Comparison of ENCODE assay signal across 11 cellular contexts in genomic region chrX:149937328-149937727, GRCh38. TPM values are rescaled to one million over a fixed set of nuclear protein-coding genes. Genes with fewer than 3 reads are reported as not detected.
A peak's percentile ranks its signal among the peaks of the same experiment; 100 is the strongest.
DNase-seq lines count a peak whose midpoint lies in the region; ATAC-seq and TF ChIP-seq lines count a peak whose summit lies in the region.
"Not testable (repeated sequence)": the region's sequence is repeated elsewhere in the genome, so short reads cannot be mapped to it uniquely, and the experiment has no call there.
"Had no signal": no experiment of that assay in that cellular context is flagged by ENCODE, and none has a peak within 500 bp of the region (broad histone marks: within the 10 kb centered on the region; RNA-seq: fewer than 3 reads in every experiment).

No MANE protein-coding gene starts in this region.

- H3K4me3 Mint-ChIP-seq in GM23338 = peak overlapping the region; percentile 86
- peak overlapping the region; percentile 88 for H3K4me3 Mint-ChIP-seq in activated T-cell treated with anti-CD3 and anti-CD28 coated beads, Interleukin-2, amount 50 U/mL, for 4 hours

- H3K27me3 ChIP-seq in A673 (replicated peaks; ENCODE audit: insufficient read depth, low read depth, low read length, poor library complexity); GM23338 (ENCODE audit: insufficient read depth); cardiac muscle cell; mucosa of rectum (ENCODE audit: control insufficient read depth in 2 of 2, insufficient read depth in 2 of 2, low read length in 2 of 2); gastrocnemius medialis: not testable (repeated sequence)

- CTCF ChIA-PET in A673 (lab: Charles Lee); OCI-LY7 (lab: Charles Lee; ENCODE audit: unreplicated experiment): not testable (repeated sequence)

- not testable (repeated sequence) for H3K9me3 Mint-ChIP-seq in GM23338; activated T-cell treated with anti-CD3 and anti-CD28 coated beads, Interleukin-2, amount 50 U/mL, for 4 hours

- H3K9me2 ChIP-seq in GM23338 (ENCODE audit: insufficient read depth); OCI-LY7 (ENCODE audit: insufficient read depth, low read length): not testable (repeated sequence)

- H3K4me3 ChIP-seq in A673 (ENCODE audit: low read depth, low read length, poor library complexity, severe bottlenecking) (peak overlapping the region; percentile 67), GM23338 (peak overlapping the region; percentile 68), OCI-LY7 (ENCODE audit: low read depth, low read length, poor library complexity, severe bottlenecking) (peak overlapping the region; percentile 96), choroid plexus epithelial cell (ENCODE audit: low read depth, low read length) (peak overlapping the region; percentile 79), cardiac muscle cell (peak overlapping the region; percentile 62), mucosa of rectum (ENCODE audit: low read length in 2 of 2) (peak overlapping the region; percentile 80), gastrocnemius medialis (peak overlapping the region; percentile 69 to 84 (median 74))

- H3K36me3 Mint-ChIP-seq in GM23338 (ENCODE audit: low read depth); activated T-cell treated with anti-CD3 and anti-CD28 coated beads, Interleukin-2, amount 50 U/mL, for 4 hours (ENCODE audit: insufficient read depth): not testable (repeated sequence)

- TF ChIP-seq CTCF in A673 (conservative IDR thresholded peaks at IDR 0.05; ENCODE audit: low read depth, low read length); GM23338 (conservative IDR thresholded peaks at IDR 0.05; ENCODE audit: low read depth in 2 of 2); OCI-LY7 (conservative IDR thresholded peaks at IDR 0.05; ENCODE audit: low read length); choroid plexus epithelial cell (conservative IDR thresholded peaks at IDR 0.05; ENCODE audit: low read depth, low read length); cardiac muscle cell (IDR thresholded peaks at IDR 0.05; ENCODE audit: low read depth, low read length); gastrocnemius medialis (IDR thresholded peaks at IDR 0.05 in 4 of 5, conservative IDR thresholded peaks at IDR 0.05 in 1 of 5): not testable (repeated sequence)

- not testable (repeated sequence) for H3K9me3 ChIP-seq in A673 (ENCODE audit: low read depth, low read length, poor library complexity, severe bottlenecking); OCI-LY7 (ENCODE audit: low read length); cardiac muscle cell (ENCODE audit: low read depth); mucosa of rectum (ENCODE audit: control insufficient read depth in 2 of 2, low read length in 2 of 2); gastrocnemius medialis

- peak overlapping the region; percentile 78 for H3K4me2 ChIP-seq in GM23338
- H3K4me2 ChIP-seq in OCI-LY7 (ENCODE audit: low read length) = peak overlapping the region; percentile 80

- DNase-seq in A673 (ENCODE audit: low spot score); GM23338 (ENCODE audit: low spot score); OCI-LY7 (ENCODE audit: low spot score); activated T-cell treated with anti-CD3 and anti-CD28 coated beads, Interleukin-2, amount 50 U/mL, for 4 hours; choroid plexus epithelial cell (ENCODE audit: low read depth); cardiac muscle cell (ENCODE audit: low read depth in 1 of 2, low spot score in 1 of 2); gastrocnemius medialis: not testable (repeated sequence)

- H3K79me2 ChIP-seq in GM23338 (replicated peaks; ENCODE audit: insufficient read depth) = not testable (repeated sequence)
- H3K79me2 ChIP-seq in OCI-LY7 (ENCODE audit: insufficient read depth, low read depth, low read length) = peaks cover 11% of the 10 kb centered on the region

- not testable (repeated sequence) for H3K4me1 Mint-ChIP-seq in GM23338; activated T-cell treated with anti-CD3 and anti-CD28 coated beads, Interleukin-2, amount 50 U/mL, for 4 hours (ENCODE audit: low read depth)

- H4K20me1 ChIP-seq in GM23338 (replicated peaks; ENCODE audit: insufficient read depth); OCI-LY7 (ENCODE audit: insufficient read depth, low read length): not testable (repeated sequence)

- POLR2A ChIA-PET in A673 (lab: Charles Lee; ENCODE audit: low non-redundant PET) = not testable (repeated sequence)
- POLR2A ChIA-PET in OCI-LY7 (lab: Charles Lee) = interaction anchor here (3.8 kb wide), 1 partner anchor 397 kb away, joined by 27 read pairs; the partner anchor contains the start of gene EOLA1

- not testable (repeated sequence) for H3F3A ChIP-seq in GM23338 (replicated peaks; ENCODE audit: low read depth)

- H3K27me3 Mint-ChIP-seq in GM23338 (ENCODE audit: insufficient read depth, low read depth, poor library complexity); activated T-cell treated with anti-CD3 and anti-CD28 coated beads, Interleukin-2, amount 50 U/mL, for 4 hours (ENCODE audit: low read depth): not testable (repeated sequence)

- intact Hi-C loops in A673 (cut with micrococcal nuclease; ENCODE audit: unreplicated experiment); OCI-LY7 (cut with micrococcal nuclease; ENCODE audit: unreplicated experiment): not testable (repeated sequence)
- intact Hi-C loops in gastrocnemius medialis (cut with DNase I; ENCODE audit: low total_unique reads) = loop anchor here (10.0 kb wide), 1 partner anchor 427 kb away; the partner anchor contains the start of gene MAMLD1

- not testable (repeated sequence) for H3K4me1 ChIP-seq in A673 (ENCODE audit: insufficient read depth, low read length, poor library complexity, severe bottlenecking); GM23338 (ENCODE audit: insufficient read depth); OCI-LY7 (ENCODE audit: insufficient read depth, low read length, poor library complexity, severe bottlenecking); cardiac muscle cell (ENCODE audit: low read depth); mucosa of rectum (ENCODE audit: control insufficient read depth in 2 of 2, insufficient read depth in 2 of 2, low read length in 2 of 2); gastrocnemius medialis

- H3K9ac ChIP-seq in mucosa of rectum (ENCODE audit: low read depth in 1 of 2, low read length in 2 of 2) = peak overlapping the region; percentile 84 to 93

- in situ Hi-C loops in gastrocnemius medialis (cut with MboI; ENCODE audit: low sequenced_read_pairs in 4 of 4) = not testable (repeated sequence)

- not testable (repeated sequence) for H2AFZ ChIP-seq in GM23338; OCI-LY7 (ENCODE audit: low read length)

- not testable (repeated sequence) for BruUV-seq in A673 (replicated peaks; lab: Mats Ljungman, UMichigan); OCI-LY7 (replicated peaks; lab: Mats Ljungman, UMichigan)

- not testable (repeated sequence) for ATAC-seq in GM23338; activated T-cell treated with anti-CD3 and anti-CD28 coated beads, Interleukin-2, amount 50 U/mL, for 4 hours; gastrocnemius medialis

- not testable (repeated sequence) for H3K36me3 ChIP-seq in A673 (ENCODE audit: insufficient read depth, low read length, poor library complexity, severe bottlenecking); GM23338 (ENCODE audit: insufficient read depth); OCI-LY7 (ENCODE audit: insufficient read depth, low read length); cardiac muscle cell; mucosa of rectum (ENCODE audit: control insufficient read depth in 2 of 2, insufficient read depth in 2 of 2, low read length in 2 of 2); gastrocnemius medialis

- H3K27ac ChIP-seq in A673 (ENCODE audit: low read depth, low read length, poor library complexity, severe bottlenecking) = peak overlapping the region; percentile 82
- H3K27ac ChIP-seq in GM23338 (ENCODE audit: low read depth); OCI-LY7 (ENCODE audit: low read depth, low read length, poor library complexity, severe bottlenecking): not testable (repeated sequence)
- H3K27ac ChIP-seq in cardiac muscle cell = peak overlapping the region; percentile 93
- peak overlapping the region in 1 of 2 donors; percentile 93 for H3K27ac ChIP-seq in mucosa of rectum (ENCODE audit: low read depth in 2 of 2, low read length in 2 of 2)
- peak overlapping the region; percentile 90 to 96 (median 92) for H3K27ac ChIP-seq in gastrocnemius medialis

- TF ChIP-seq POLR2A in gastrocnemius medialis (IDR thresholded peaks at IDR 0.05) = not testable (repeated sequence)

- H3K27ac Mint-ChIP-seq in GM23338 = peak overlapping the region; percentile 56; the same call in 1 of the 2 replicates

RNA-seq across cellular contexts. Expression of gene EOLA2, which starts 1.0 kb away (rescaled TPM):
- total RNA-seq in A673 (2021) (27.8 and 33.8 TPM in 2 replicates), OCI-LY7 (2022) (37.1 and 43.2 TPM in 2 replicates), cardiac muscle cell (24.7 and 26.2 TPM in 2 replicates), gastrocnemius medialis (10 to 100 TPM in 3 of 4 donors, 1 to 10 TPM in 1; 7.2 to 17.1 (median 11.0) TPM)
- 23.0 and 25.1 TPM in 2 replicates for total RNA-seq in GM23338 (2014; rRNA removed; shearing (Covaris generic))
- polyA plus RNA-seq in GM23338 (2016; fragmentation: Nextera tagmentation; extraction: Ambion mirVana) (22.1 and 24.4 TPM in 2 replicates), cardiac muscle cell (36.4 and 40.2 TPM in 2 replicates)
- 20.0 and 21.5 TPM in 2 replicates for total RNA-seq in OCI-LY7 (2014; rRNA removed; shearing (Covaris generic))
- total RNA-seq in activated T-cell treated with anti-CD3 and anti-CD28 coated beads, Interleukin-2, amount 50 U/mL, for 4 hours = 10 to 100 TPM; 45.9 to 51.4 (median 50.9) TPM

RNA-seq across cellular contexts. Expression of gene HSFX4, which starts 8.0 kb away (rescaled TPM):
- total RNA-seq in A673 (2021) = not detected in 2 replicates
- total RNA-seq in GM23338 (2014; rRNA removed; shearing (Covaris generic)) = not detected in 2 replicates
- not detected in 2 replicates for polyA plus RNA-seq in GM23338 (2016; fragmentation: Nextera tagmentation; extraction: Ambion mirVana)
- total RNA-seq in OCI-LY7 (2014; rRNA removed; shearing (Covaris generic)) = not detected in 2 replicates
- not detected in 2 replicates for total RNA-seq in OCI-LY7 (2022)
- total RNA-seq in activated T-cell treated with anti-CD3 and anti-CD28 coated beads, Interleukin-2, amount 50 U/mL, for 4 hours = not detected
- not detected in 2 replicates for total RNA-seq in cardiac muscle cell
- not detected in 2 replicates for polyA plus RNA-seq in cardiac muscle cell
- total RNA-seq in gastrocnemius medialis = not detected
- total RNA-seq: esophagus mucosa, left lobe of liver had no signal

RNA-seq across cellular contexts. Expression of gene MAGEA8, which starts 56.3 kb away (rescaled TPM):
- total RNA-seq in A673 (2021) = not detected in 2 replicates
- total RNA-seq in GM23338 (2014; rRNA removed; shearing (Covaris generic)) = not detected in 2 replicates
- not detected in 2 replicates for polyA plus RNA-seq in GM23338 (2016; fragmentation: Nextera tagmentation; extraction: Ambion mirVana)
- total RNA-seq in OCI-LY7 (2014; rRNA removed; shearing (Covaris generic)) = not detected in 2 replicates
- not detected in 2 replicates for total RNA-seq in OCI-LY7 (2022)
- not detected for total RNA-seq in activated T-cell treated with anti-CD3 and anti-CD28 coated beads, Interleukin-2, amount 50 U/mL, for 4 hours
- total RNA-seq in cardiac muscle cell = not detected in 2 replicates
- polyA plus RNA-seq in cardiac muscle cell = 0.34 TPM in 1 of 2 replicates, not detected in the other
- total RNA-seq in gastrocnemius medialis = not detected
- total RNA-seq: esophagus mucosa, left lobe of liver had no signal
- polyA plus RNA-seq: adipose tissue had no signal
